In the genomic region with DNA sequence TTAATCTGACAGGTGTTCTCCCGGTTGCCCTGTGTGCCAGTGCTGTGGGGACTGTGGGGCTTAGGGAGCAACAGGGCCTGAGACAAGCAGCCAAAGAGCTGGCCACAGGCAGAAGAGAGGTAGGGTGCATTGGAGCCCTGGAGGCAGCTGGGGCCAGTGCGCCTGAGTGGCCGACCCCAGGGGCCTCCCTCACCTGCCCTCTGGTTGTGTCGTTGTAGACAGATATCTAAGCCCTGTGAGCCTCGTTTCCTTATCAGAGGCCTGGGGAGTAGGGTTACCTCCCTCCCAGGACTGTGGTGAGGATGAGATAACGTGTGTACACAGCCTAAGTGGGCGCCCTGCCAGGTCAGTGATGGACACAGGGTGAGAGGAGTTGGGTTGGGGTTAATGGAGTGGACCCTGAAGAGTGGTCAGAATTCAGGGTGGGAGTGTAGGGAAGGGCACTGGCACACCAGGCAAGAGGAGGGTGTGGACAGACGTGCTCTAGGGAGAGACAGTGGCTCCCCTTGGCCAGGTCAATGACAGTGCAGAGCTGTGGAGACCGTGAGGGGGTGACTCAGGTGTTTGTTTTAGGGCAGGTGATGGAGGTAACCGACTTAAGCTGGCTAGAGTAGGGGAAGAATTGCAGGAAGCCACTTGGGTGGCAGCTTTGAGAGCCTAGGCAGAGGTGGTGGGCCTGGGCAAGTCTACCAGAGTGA, we compare ENCODE assay signal across 1 cellular context.
TF ChIP-seq lines count a peak whose summit lies in the region.

No MANE protein-coding gene starts in this region.

TF ChIP-seq in HepG2, 621 proteins besides CTCF, POLR2A, EP300 and RAD21 (continued from another document and continues in another):
- TF ChIP-seq, protein P1, sequence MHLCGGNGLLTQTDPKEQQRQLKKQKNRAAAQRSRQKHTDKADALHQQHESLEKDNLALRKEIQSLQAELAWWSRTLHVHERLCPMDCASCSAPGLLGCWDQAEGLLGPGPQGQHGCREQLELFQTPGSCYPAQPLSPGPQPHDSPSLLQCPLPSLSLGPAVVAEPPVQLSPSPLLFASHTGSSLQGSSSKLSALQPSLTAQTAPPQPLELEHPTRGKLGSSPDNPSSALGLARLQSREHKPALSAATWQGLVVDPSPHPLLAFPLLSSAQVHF (CRISPR knock-in tag; IDR thresholded peaks at IDR 0.05) = no peak
- TF ChIP-seq NFAT5 (CRISPR knock-in tag; IDR thresholded peaks at IDR 0.05) (no peak), MAX (IDR thresholded peaks at IDR 0.05) (peak; percentile 46; the same call in 1 of the 2 replicates), NCOA2 (CRISPR knock-in tag; IDR thresholded peaks at IDR 0.05) (0 out of 2 replicates have a peak, but pooled peaks have one; percentile 41), MIER2 (CRISPR knock-in tag; IDR thresholded peaks at IDR 0.05) (peak; percentile 47; the same call in 1 of the 2 replicates), ZSCAN20 (CRISPR knock-in tag; IDR thresholded peaks at IDR 0.05; ENCODE audit: borderline replicate concordance) (peak; percentile 61; the same call in 1 of the 2 replicates), ZNF614 (CRISPR knock-in tag; IDR thresholded peaks at IDR 0.05; ENCODE audit: borderline replicate concordance) (peak; percentile 78; the same call in 1 of the 2 replicates), DR1 (CRISPR knock-in tag; IDR thresholded peaks at IDR 0.05) (peak; percentile 54), STAT6 (CRISPR knock-in tag; IDR thresholded peaks at IDR 0.05; ENCODE audit: borderline replicate concordance) (no peak), ZNF770 (CRISPR knock-in tag; IDR thresholded peaks at IDR 0.05) (peak; percentile 66; the same call in 1 of the 2 replicates), CSRNP1 (CRISPR knock-in tag; IDR thresholded peaks at IDR 0.05) (no peak), ZNF350 (CRISPR knock-in tag; IDR thresholded peaks at IDR 0.05; ENCODE audit: borderline replicate concordance, low read depth) (peak; percentile 73; the same call in 1 of the 2 replicates), TBX2 (CRISPR knock-in tag; IDR thresholded peaks at IDR 0.05; ENCODE audit: borderline replicate concordance) (peak; percentile 91), RBAK (CRISPR knock-in tag; IDR thresholded peaks at IDR 0.05) (no peak), ZNF761 (CRISPR knock-in tag; conservative IDR thresholded peaks at IDR 0.05) (no peak), ZNF598 (CRISPR knock-in tag; IDR thresholded peaks at IDR 0.05; ENCODE audit: borderline replicate concordance) (peak; percentile 9; the same call in 1 of the 2 replicates), ZNF296 (CRISPR knock-in tag; conservative IDR thresholded peaks at IDR 0.05) (peak; percentile 76; the same call in 1 of the 2 replicates), TP53 (CRISPR knock-in tag; conservative IDR thresholded peaks at IDR 0.05) (no peak; the same call in 1 of the 2 replicates), TCF12 (IDR thresholded peaks at IDR 0.05) (no peak), TCF12 (CRISPR knock-in tag; IDR thresholded peaks at IDR 0.05) (peak; percentile 45; the same call in 1 of the 2 replicates), ZNF563 (CRISPR knock-in tag; IDR thresholded peaks at IDR 0.05) (0 out of 2 replicates have a peak, but pooled peaks have one; percentile 54), PHF21A (CRISPR knock-in tag; IDR thresholded peaks at IDR 0.05) (peak; percentile 70; the same call in 1 of the 2 replicates), RBM39 (IDR thresholded peaks at IDR 0.05; ENCODE audit: low read depth, low read length, poor library complexity, severe bottlenecking) (no peak), POLR2AphosphoS2 (IDR thresholded peaks at IDR 0.05; ENCODE audit: low read depth, low read length) (no peak), ZNF331 (CRISPR knock-in tag; IDR thresholded peaks at IDR 0.05) (peak; percentile 75; the same call in 1 of the 2 replicates), YEATS2 (CRISPR knock-in tag; IDR thresholded peaks at IDR 0.05; ENCODE audit: borderline replicate concordance) (peak; percentile 29; the same call in 1 of the 2 replicates)
- TF ChIP-seq, protein P2, sequence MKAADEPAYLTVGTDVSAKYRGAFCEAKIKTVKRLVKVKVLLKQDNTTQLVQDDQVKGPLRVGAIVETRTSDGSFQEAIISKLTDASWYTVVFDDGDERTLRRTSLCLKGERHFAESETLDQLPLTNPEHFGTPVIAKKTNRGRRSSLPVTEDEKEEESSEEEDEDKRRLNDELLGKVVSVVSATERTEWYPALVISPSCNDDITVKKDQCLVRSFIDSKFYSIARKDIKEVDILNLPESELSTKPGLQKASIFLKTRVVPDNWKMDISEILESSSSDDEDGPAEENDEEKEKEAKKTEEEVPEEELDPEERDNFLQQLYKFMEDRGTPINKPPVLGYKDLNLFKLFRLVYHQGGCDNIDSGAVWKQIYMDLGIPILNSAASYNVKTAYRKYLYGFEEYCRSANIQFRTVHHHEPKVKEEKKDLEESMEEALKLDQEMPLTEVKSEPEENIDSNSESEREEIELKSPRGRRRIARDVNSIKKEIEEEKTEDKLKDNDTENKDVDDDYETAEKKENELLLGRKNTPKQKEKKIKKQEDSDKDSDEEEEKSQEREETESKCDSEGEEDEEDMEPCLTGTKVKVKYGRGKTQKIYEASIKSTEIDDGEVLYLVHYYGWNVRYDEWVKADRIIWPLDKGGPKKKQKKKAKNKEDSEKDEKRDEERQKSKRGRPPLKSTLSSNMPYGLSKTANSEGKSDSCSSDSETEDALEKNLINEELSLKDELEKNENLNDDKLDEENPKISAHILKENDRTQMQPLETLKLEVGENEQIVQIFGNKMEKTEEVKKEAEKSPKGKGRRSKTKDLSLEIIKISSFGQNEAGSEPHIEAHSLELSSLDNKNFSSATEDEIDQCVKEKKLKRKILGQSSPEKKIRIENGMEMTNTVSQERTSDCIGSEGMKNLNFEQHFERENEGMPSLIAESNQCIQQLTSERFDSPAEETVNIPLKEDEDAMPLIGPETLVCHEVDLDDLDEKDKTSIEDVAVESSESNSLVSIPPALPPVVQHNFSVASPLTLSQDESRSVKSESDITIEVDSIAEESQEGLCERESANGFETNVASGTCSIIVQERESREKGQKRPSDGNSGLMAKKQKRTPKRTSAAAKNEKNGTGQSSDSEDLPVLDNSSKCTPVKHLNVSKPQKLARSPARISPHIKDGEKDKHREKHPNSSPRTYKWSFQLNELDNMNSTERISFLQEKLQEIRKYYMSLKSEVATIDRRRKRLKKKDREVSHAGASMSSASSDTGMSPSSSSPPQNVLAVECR (CRISPR knock-in tag; IDR thresholded peaks at IDR 0.05; ENCODE audit: borderline replicate concordance) = peak; percentile 68; the same call in 1 of the 2 replicates
- TF ChIP-seq, protein P3, sequence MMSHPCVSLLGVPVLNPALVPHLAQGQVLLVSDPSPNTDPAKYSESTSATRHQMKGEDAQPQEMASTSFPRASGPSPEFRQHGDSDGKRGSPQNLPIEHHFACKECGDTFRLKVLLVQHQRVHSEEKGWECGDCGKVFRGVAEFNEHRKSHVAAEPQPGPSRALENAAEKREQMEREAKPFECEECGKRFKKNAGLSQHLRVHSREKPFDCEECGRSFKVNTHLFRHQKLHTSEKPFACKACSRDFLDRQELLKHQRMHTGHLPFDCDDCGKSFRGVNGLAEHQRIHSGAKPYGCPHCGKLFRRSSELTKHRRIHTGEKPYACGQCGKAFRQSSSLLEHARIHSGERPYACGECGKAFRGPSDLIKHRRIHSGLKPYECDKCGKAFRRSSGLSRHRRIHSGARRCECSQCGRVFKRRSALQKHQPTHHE (CRISPR knock-in tag; IDR thresholded peaks at IDR 0.05; ENCODE audit: borderline replicate concordance) = 0 out of 2 replicates have a peak, but pooled peaks have one; percentile 73
- TF ChIP-seq, protein P4, sequence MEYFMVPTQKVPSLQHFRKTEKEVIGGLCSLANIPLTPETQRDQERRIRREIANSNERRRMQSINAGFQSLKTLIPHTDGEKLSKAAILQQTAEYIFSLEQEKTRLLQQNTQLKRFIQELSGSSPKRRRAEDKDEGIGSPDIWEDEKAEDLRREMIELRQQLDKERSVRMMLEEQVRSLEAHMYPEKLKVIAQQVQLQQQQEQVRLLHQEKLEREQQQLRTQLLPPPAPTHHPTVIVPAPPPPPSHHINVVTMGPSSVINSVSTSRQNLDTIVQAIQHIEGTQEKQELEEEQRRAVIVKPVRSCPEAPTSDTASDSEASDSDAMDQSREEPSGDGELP (IDR thresholded peaks at IDR 0.05; ENCODE audit: borderline replicate concordance, low read depth) = peak; percentile 57; the same call in 1 of the 2 replicates
